In genomic region chr2:54808642-54809041, GRCh38 we compare ENCODE assay signal across 18 cellular contexts.
"Had no signal": no experiment of that assay in that cellular context is flagged by ENCODE, and none has a peak within 500 bp of the region (broad histone marks: within the 10 kb centered on the region; RNA-seq: fewer than 3 reads in every experiment).

No MANE protein-coding gene starts in this region.

- H3K4me1 ChIP-seq: esophagus muscularis mucosa, gastrocnemius medialis had no signal

- ATAC-seq: activated naive CD8-positive, alpha-beta T cell treated with anti-CD3 and anti-CD28 coated beads, Interleukin-2, amount 50 U/mL, for 24 hours; gastrocnemius medialis; left lobe of liver; stimulated activated naive B cell treated with anti-CD40 and anti-IgM and Interleukin-4, amounts not matched to agents 10 μg/mL and 1 μg/mL and 100 μg/mL, for 72 hours had no signal

- DNase-seq: activated CD4-positive, alpha-beta T cell treated with anti-CD3 and anti-CD28 coated beads for 1 hour; activated CD4-positive, alpha-beta T cell treated with anti-CD3 and anti-CD28 coated beads, Interleukin-2, amount 50 U/mL, for 48 hours; activated naive CD4-positive, alpha-beta T cell treated with anti-CD3 and anti-CD28 coated beads for 36 hours; activated naive CD8-positive, alpha-beta T cell treated with anti-CD3 and anti-CD28 coated beads, Interleukin-2, amount 50 U/mL, for 24 hours; dorsolateral prefrontal cortex; gastrocnemius medialis; islet precursor cell; mammary epithelial cell; naive B cell; ovary; stimulated activated CD4-positive, alpha-beta T cell treated with anti-CD3 and anti-CD28 coated beads, Interleukin-2, amount 100 ng/mL, for 48 hours; stimulated activated naive B cell treated with anti-CD40 and anti-IgM and Interleukin-4, amounts not matched to agents 10 μg/mL and 1 μg/mL and 100 μg/mL, for 72 hours; T-helper 1 cell; T1000; tibial artery had no signal

- H3K27ac ChIP-seq: dorsolateral prefrontal cortex, esophagus muscularis mucosa, gastrocnemius medialis, ovary, tibial artery, VCaP had no signal

- H3K9me3 ChIP-seq: gastrocnemius medialis, ovary, tibial artery had no signal

- H3K27me3 ChIP-seq: dorsolateral prefrontal cortex, esophagus muscularis mucosa, gastrocnemius medialis, ovary, tibial artery had no signal

- H3K4me3 ChIP-seq: dorsolateral prefrontal cortex, esophagus muscularis mucosa, gastrocnemius medialis, ovary, tibial artery had no signal

- H3K36me3 ChIP-seq: esophagus muscularis mucosa, gastrocnemius medialis, ovary, tibial artery had no signal
